ENCODE assay signal across 1 cellular context in genomic region chr11:117843666-117844484, GRCh38.
A peak's percentile ranks its signal among the peaks of the same experiment; 100 is the strongest.
TF ChIP-seq lines count a peak whose summit lies in the region.

No MANE protein-coding gene starts in this region.

TF ChIP-seq in HepG2, 621 proteins besides CTCF, POLR2A, EP300 and RAD21:
- peak; percentile 72 for TF ChIP-seq STAG1 (CRISPR knock-in tag; IDR thresholded peaks at IDR 0.05)
- TF ChIP-seq RCOR2 (CRISPR knock-in tag; IDR thresholded peaks at IDR 0.05): no peak
- TF ChIP-seq XRCC5 (optimal IDR thresholded peaks at IDR 0.05; ENCODE audit: low read length): peak; percentile 38
- no peak for TF ChIP-seq NFKB2 (CRISPR knock-in tag; IDR thresholded peaks at IDR 0.05; ENCODE audit: borderline replicate concordance)
- no peak for TF ChIP-seq ADNP (CRISPR knock-in tag; IDR thresholded peaks at IDR 0.05)
- TF ChIP-seq PRMT3 (CRISPR knock-in tag; IDR thresholded peaks at IDR 0.05; ENCODE audit: borderline replicate concordance, low read depth): no peak
- TF ChIP-seq GMEB1 (CRISPR knock-in tag; IDR thresholded peaks at IDR 0.05; ENCODE audit: borderline replicate concordance): no peak
- TF ChIP-seq ZFY (CRISPR knock-in tag; IDR thresholded peaks at IDR 0.05): 0 out of 2 replicates have a peak, but pooled peaks have one; percentile 14
- TF ChIP-seq CCAR2 (optimal IDR thresholded peaks at IDR 0.05; ENCODE audit: low read depth, low read length): no peak
- TF ChIP-seq NFIB (CRISPR knock-in tag; IDR thresholded peaks at IDR 0.05; ENCODE audit: borderline replicate concordance): no peak
- TF ChIP-seq DR1 (CRISPR knock-in tag; IDR thresholded peaks at IDR 0.05): no peak
- no peak for TF ChIP-seq ZBTB38 (CRISPR knock-in tag; IDR thresholded peaks at IDR 0.05)
- TF ChIP-seq SMC3 (IDR thresholded peaks at IDR 0.05; ENCODE audit: low read length): peak; percentile 70
- TF ChIP-seq KDM2A (CRISPR knock-in tag; IDR thresholded peaks at IDR 0.05; ENCODE audit: borderline replicate concordance, low read depth): peak; percentile 52; the same call in 1 of the 2 replicates
- TF ChIP-seq WIZ (CRISPR knock-in tag; IDR thresholded peaks at IDR 0.05): no peak
- TF ChIP-seq ZNF512B (CRISPR knock-in tag; IDR thresholded peaks at IDR 0.05; ENCODE audit: borderline replicate concordance): no peak
- TF ChIP-seq ZNF274 (CRISPR knock-in tag; IDR thresholded peaks at IDR 0.05): no peak
- no peak for TF ChIP-seq SP2 (CRISPR knock-in tag; IDR thresholded peaks at IDR 0.05)
- no peak for TF ChIP-seq ARID2 (CRISPR knock-in tag; IDR thresholded peaks at IDR 0.05; ENCODE audit: borderline replicate concordance)
- 0 out of 2 replicates have a peak, but pooled peaks have one; percentile 16 for TF ChIP-seq ZNF687 (CRISPR knock-in tag; IDR thresholded peaks at IDR 0.05)
- no peak for TF ChIP-seq DNMT3B (CRISPR knock-in tag; conservative IDR thresholded peaks at IDR 0.05)
- TF ChIP-seq ZFX (CRISPR knock-in tag; IDR thresholded peaks at IDR 0.05; ENCODE audit: low read depth): 0 out of 2 replicates have a peak, but pooled peaks have one; percentile 18
